12 cellular contexts compared by ENCODE assay signal in the genomic region with DNA sequence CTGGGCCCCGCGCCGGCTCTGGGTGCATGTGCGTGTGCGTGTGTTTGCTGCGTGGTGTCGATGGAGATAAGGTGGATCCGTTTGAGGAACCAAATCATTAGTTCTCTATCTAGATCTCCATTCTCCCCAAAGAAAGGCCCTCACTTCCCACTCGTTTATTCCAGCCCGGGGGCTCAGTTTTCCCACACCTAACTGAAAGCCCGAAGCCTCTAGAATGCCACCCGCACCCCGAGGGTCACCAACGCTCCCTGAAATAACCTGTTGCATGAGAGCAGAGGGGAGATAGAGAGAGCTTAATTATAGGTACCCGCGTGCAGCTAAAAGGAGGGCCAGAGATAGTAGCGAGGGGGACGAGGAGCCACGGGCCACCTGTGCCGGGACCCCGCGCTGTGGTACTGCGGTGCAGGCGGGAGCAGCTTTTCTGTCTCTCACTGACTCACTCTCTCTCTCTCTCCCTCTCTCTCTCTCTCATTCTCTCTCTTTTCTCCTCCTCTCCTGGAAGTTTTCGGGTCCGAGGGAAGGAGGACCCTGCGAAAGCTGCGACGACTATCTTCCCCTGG. TPM values are rescaled to one million over a fixed set of nuclear protein-coding genes. Genes with fewer than 3 reads are reported as not detected.
DNase-seq lines count a peak whose midpoint lies in the region; ATAC-seq and TF ChIP-seq lines count a peak whose summit lies in the region.
"Had no signal": no experiment of that assay in that cellular context is flagged by ENCODE, and none has a peak within 500 bp of the region (broad histone marks: within the 10 kb centered on the region; RNA-seq: fewer than 3 reads in every experiment).

No MANE protein-coding gene starts in this region.

- H3K4me3 ChIP-seq in SJCRH30 (peak overlapping the region; percentile 69), sigmoid colon (no peak overlapping the region)

- 4 to 18% methylated on average over 29 of the region's 29 CpGs for WGBS in sigmoid colon, 2 donors

- H3K36me3 Mint-ChIP-seq in activated CD4-positive, alpha-beta T cell treated with anti-CD3 and anti-CD28 coated beads, Interleukin-2, amount 10 ng/mL, durations not matched to agents 7 days and 5 days (ENCODE audit: low read depth), result peaks cover 8% of the 10 kb centered on the region
- peaks cover 10% of the 10 kb centered on the region for H3K36me3 Mint-ChIP-seq in endothelial cell (ENCODE audit: low read depth, unreplicated experiment)
- H3K36me3 Mint-ChIP-seq: memory B cell had no signal

- TF ChIP-seq EP300 in sigmoid colon (IDR thresholded peaks at IDR 0.05), result no peak

- peak overlapping the region; percentile 82 for H3K27ac Mint-ChIP-seq in activated CD4-positive, alpha-beta T cell treated with anti-CD3 and anti-CD28 coated beads, Interleukin-2, amount 10 ng/mL, durations not matched to agents 7 days and 5 days
- H3K27ac Mint-ChIP-seq in endothelial cell (ENCODE audit: unreplicated experiment), result no peak overlapping the region
- H3K27ac Mint-ChIP-seq: memory B cell had no signal

- peaks cover 6% of the 10 kb centered on the region; the same call in 1 of the 2 replicates for H3K4me1 ChIP-seq in SJCRH30
- H3K4me1 ChIP-seq in sigmoid colon, result peaks cover 0 to 67% (median 51%) of the 10 kb centered on the region in 4 donors

- DNase-seq in activated CD4-positive, alpha-beta T cell treated with anti-CD3 and anti-CD28 coated beads, Interleukin-2, amount 10 ng/mL, durations not matched to agents 7 days and 5 days, result no peak
- DNase-seq in activated CD4-positive, alpha-beta T cell treated with anti-CD3 and anti-CD28 coated beads for 4 hours, result no peak
- DNase-seq in SJCRH30 (no peak), endothelial cell (ENCODE audit: low spot score) (no peak), sigmoid colon (peak; percentile 20), RKO (ENCODE audit: low spot score) (no peak)
- DNase-seq: activated effector memory CD4-positive, alpha-beta T cell treated with anti-CD3 and anti-CD28 coated beads, Interleukin-2, amount 50 U/mL, for 16 hours; effector memory CD4-positive, alpha-beta T cell had no signal

- H3K36me3 ChIP-seq in SJCRH30, result peaks cover 10% of the 10 kb centered on the region
- H3K36me3 ChIP-seq in sigmoid colon, result no peaks in the 10 kb centered on the region

- no peaks in the 10 kb centered on the region for H3K9me3 Mint-ChIP-seq in activated CD4-positive, alpha-beta T cell treated with anti-CD3 and anti-CD28 coated beads, Interleukin-2, amount 10 ng/mL, durations not matched to agents 7 days and 5 days
- H3K9me3 Mint-ChIP-seq in endothelial cell (ENCODE audit: unreplicated experiment), result no peaks in the 10 kb centered on the region
- H3K9me3 Mint-ChIP-seq: memory B cell had no signal

- TF ChIP-seq POLR2A in sigmoid colon (IDR thresholded peaks at IDR 0.05), result no peak

- TF ChIP-seq CTCF in endothelial cell (IDR thresholded peaks at IDR 0.05; ENCODE audit: unreplicated experiment) (no peak), sigmoid colon (IDR thresholded peaks at IDR 0.05) (no peak)

- CTCF ChIA-PET in activated CD4-positive, alpha-beta T cell treated with anti-CD3 and anti-CD28 coated beads, Interleukin-2, amount 10 ng/mL, durations not matched to agents 7 days and 5 days (lab: Charles Lee), result interaction anchor here (1.1 to 1.3 kb wide), 2 partner anchors 37 to 86 kb away, joined by 4 read pairs; no protein-coding TSS in a partner anchor

- ATAC-seq in HG02870 (IDR thresholded peaks at IDR 0.05; ENCODE audit: unreplicated experiment) (no peak), GM19324 (IDR thresholded peaks at IDR 0.05; ENCODE audit: low FRiP score, unreplicated experiment) (no peak)

- H3K27me3 ChIP-seq in SJCRH30 (no peaks in the 10 kb centered on the region), sigmoid colon (peaks cover 60 to 100% (median 100%) of the 10 kb centered on the region in 3 donors)

- POLR2A ChIA-PET in activated CD4-positive, alpha-beta T cell treated with anti-CD3 and anti-CD28 coated beads, Interleukin-2, amount 10 ng/mL, durations not matched to agents 7 days and 5 days (lab: Charles Lee), result no interaction called here

- peaks cover 29% of the 10 kb centered on the region for H3K4me1 Mint-ChIP-seq in activated CD4-positive, alpha-beta T cell treated with anti-CD3 and anti-CD28 coated beads, Interleukin-2, amount 10 ng/mL, durations not matched to agents 7 days and 5 days
- H3K4me1 Mint-ChIP-seq in endothelial cell (ENCODE audit: unreplicated experiment), result peaks cover 10% of the 10 kb centered on the region

- H3K9me3 ChIP-seq in SJCRH30 (replicated peaks) (no peaks in the 10 kb centered on the region), sigmoid colon (no peaks in the 10 kb centered on the region)

- H3K4me3 Mint-ChIP-seq in activated CD4-positive, alpha-beta T cell treated with anti-CD3 and anti-CD28 coated beads, Interleukin-2, amount 10 ng/mL, durations not matched to agents 7 days and 5 days, result peak overlapping the region; percentile 55
- peak overlapping the region; percentile 91 for H3K4me3 Mint-ChIP-seq in endothelial cell (ENCODE audit: unreplicated experiment)
- H3K4me3 Mint-ChIP-seq: memory B cell had no signal

- intact Hi-C loops in sigmoid colon (cut with DNase I), result no loop called here

- H3K27ac ChIP-seq in SJCRH30, result peak overlapping the region; percentile 58
- no peak overlapping the region for H3K27ac ChIP-seq in sigmoid colon

- H3K27me3 Mint-ChIP-seq in activated CD4-positive, alpha-beta T cell treated with anti-CD3 and anti-CD28 coated beads, Interleukin-2, amount 10 ng/mL, durations not matched to agents 7 days and 5 days, result peaks cover 86% of the 10 kb centered on the region
- H3K27me3 Mint-ChIP-seq in endothelial cell (ENCODE audit: unreplicated experiment), result peaks cover 16% of the 10 kb centered on the region

RNA-seq across cellular contexts. Expression of a gene that starts 0.6 kb away (rescaled TPM):
- total RNA-seq in activated CD4-positive, alpha-beta T cell treated with anti-CD3 and anti-CD28 coated beads, Interleukin-2, amount 10 ng/mL, durations not matched to agents 7 days and 5 days, result not detected
- 15.9 and 17.2 TPM in 2 replicates for total RNA-seq in SJCRH30 (2014; rRNA removed; shearing (Covaris generic))
- total RNA-seq in endothelial cell (ENCODE audit: unreplicated experiment), result 0.33 TPM
- not detected for total RNA-seq in sigmoid colon
- not detected for polyA plus RNA-seq in sigmoid colon
- total RNA-seq: skeletal muscle tissue had no signal

RNA-seq across cellular contexts. Expression of a gene that starts 43.6 kb away (rescaled TPM):
- not detected for total RNA-seq in activated CD4-positive, alpha-beta T cell treated with anti-CD3 and anti-CD28 coated beads, Interleukin-2, amount 10 ng/mL, durations not matched to agents 7 days and 5 days
- total RNA-seq in SJCRH30 (2014; rRNA removed; shearing (Covaris generic)), result 2.9 and 3.3 TPM in 2 replicates
- total RNA-seq in endothelial cell (ENCODE audit: unreplicated experiment), result 0.67 TPM
- not detected for total RNA-seq in sigmoid colon
- polyA plus RNA-seq in sigmoid colon, result not detected
- total RNA-seq: skeletal muscle tissue had no signal

Comparison
In these comparisons a context has a peak if more than half of its experiments do, and no peak if none do; other contexts are left out.
1. RNA of a gene that starts 0.6 kb away (total RNA-seq): 15.9 to 17.2 TPM in SJCRH30; 0.33 TPM in endothelial cell (single experiment), not detected in activated CD4-positive, alpha-beta T cell treated with anti-CD3 and anti-CD28 coated beads, Interleukin-2, amount 10 ng/mL, durations not matched to agents 7 days and 5 days and not detected in sigmoid colon; every median in the first group is over 10 times any median in the second.